ENCODE assay signal across 10 cellular contexts in the genomic region with DNA sequence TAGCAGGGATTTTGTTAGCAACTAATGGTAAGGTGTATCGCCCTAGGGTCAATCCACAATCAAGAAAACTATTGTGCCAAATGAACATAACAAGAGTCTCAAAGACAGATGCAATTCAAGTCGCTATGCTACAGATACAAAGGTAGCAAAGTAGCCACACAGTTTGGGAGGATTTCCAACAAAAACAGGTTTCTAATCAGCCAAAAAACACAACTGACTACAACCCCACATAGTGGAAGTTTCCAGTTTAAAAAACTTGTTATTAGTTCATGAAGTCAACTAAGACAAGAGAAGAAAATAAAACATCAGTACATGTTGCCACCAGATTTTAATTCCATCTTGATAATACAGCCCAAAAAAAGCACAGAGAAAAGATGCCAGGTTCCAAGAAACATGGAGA. TPM values are rescaled to one million over a fixed set of nuclear protein-coding genes. Genes with fewer than 3 reads are reported as not detected.
DNase-seq lines count a peak whose midpoint lies in the region; ATAC-seq, FAIRE-seq and TF ChIP-seq lines count a peak whose summit lies in the region.
"Had no signal": no experiment of that assay in that cellular context is flagged by ENCODE, and none has a peak within 500 bp of the region (broad histone marks: within the 10 kb centered on the region; RNA-seq: fewer than 3 reads in every experiment).

No MANE protein-coding gene starts in this region.

- no peaks in the 10 kb centered on the region for H3K9me3 Mint-ChIP-seq in stimulated activated naive CD8-positive, alpha-beta T cell treated with anti-CD3 and anti-CD28 coated beads, Interleukin-15, Interleukin-2, amounts not matched to agents 100 ng/mL and 50 ng/mL, for 24 hours
- H3K9me3 Mint-ChIP-seq in central memory CD8-positive, alpha-beta T cell = no peaks in the 10 kb centered on the region
- no peaks in the 10 kb centered on the region for H3K9me3 Mint-ChIP-seq in neural crest cell

- no peak overlapping the region for H3K4me3 Mint-ChIP-seq in stimulated activated naive CD8-positive, alpha-beta T cell treated with anti-CD3 and anti-CD28 coated beads, Interleukin-15, Interleukin-2, amounts not matched to agents 100 ng/mL and 50 ng/mL, for 24 hours
- no peak overlapping the region for H3K4me3 Mint-ChIP-seq in central memory CD8-positive, alpha-beta T cell
- H3K4me3 Mint-ChIP-seq in neural crest cell = no peak overlapping the region

- no peaks in the 10 kb centered on the region for H3K9me3 ChIP-seq in pancreas

- H3K36me3 Mint-ChIP-seq in stimulated activated naive CD8-positive, alpha-beta T cell treated with anti-CD3 and anti-CD28 coated beads, Interleukin-15, Interleukin-2, amounts not matched to agents 100 ng/mL and 50 ng/mL, for 24 hours (ENCODE audit: low read depth) = peaks cover 48% of the 10 kb centered on the region
- H3K36me3 Mint-ChIP-seq in central memory CD8-positive, alpha-beta T cell (ENCODE audit: insufficient read depth) = peaks cover 60% of the 10 kb centered on the region
- H3K36me3 Mint-ChIP-seq in neural crest cell (ENCODE audit: low read depth) = peaks cover 5% of the 10 kb centered on the region

- intact Hi-C loops in pancreas (cut with DNase I) = no loop called here

- peak overlapping the region in 2 of 4 donors; percentile 92 to 95 for H3K27ac ChIP-seq in pancreas

- peaks cover 93% of the 10 kb centered on the region for H3K4me1 Mint-ChIP-seq in stimulated activated naive CD8-positive, alpha-beta T cell treated with anti-CD3 and anti-CD28 coated beads, Interleukin-15, Interleukin-2, amounts not matched to agents 100 ng/mL and 50 ng/mL, for 24 hours (ENCODE audit: low read depth)
- H3K4me1 Mint-ChIP-seq in central memory CD8-positive, alpha-beta T cell = peaks cover 73% of the 10 kb centered on the region
- H3K4me1 Mint-ChIP-seq in neural crest cell = peaks cover 38% of the 10 kb centered on the region

- no peak for ATAC-seq in stimulated activated naive CD8-positive, alpha-beta T cell treated with anti-CD3 and anti-CD28 coated beads, Interleukin-15, Interleukin-2, amounts not matched to agents 100 U/mL and 50 U/mL, for 24 hours
- no peak for ATAC-seq in central memory CD8-positive, alpha-beta T cell (replicated peaks; ENCODE audit: extremely low read depth, poor library complexity, severe bottlenecking)
- ATAC-seq in HG03135 (IDR thresholded peaks at IDR 0.05; ENCODE audit: unreplicated experiment) = no peak
- ATAC-seq in GM21529 (IDR thresholded peaks at IDR 0.05; ENCODE audit: unreplicated experiment) = no peak
- ATAC-seq in pancreas = no peak

- no peak overlapping the region for H3K4me3 ChIP-seq in pancreas

- H3K27me3 ChIP-seq in pancreas = no peaks in the 10 kb centered on the region

- peak overlapping the region; percentile 92 for H3K27ac Mint-ChIP-seq in stimulated activated naive CD8-positive, alpha-beta T cell treated with anti-CD3 and anti-CD28 coated beads, Interleukin-15, Interleukin-2, amounts not matched to agents 100 ng/mL and 50 ng/mL, for 24 hours
- H3K27ac Mint-ChIP-seq in central memory CD8-positive, alpha-beta T cell (ENCODE audit: low read depth) = peak overlapping the region; percentile 89
- H3K27ac Mint-ChIP-seq in neural crest cell (ENCODE audit: unreplicated experiment) = peak overlapping the region; percentile 22

- TF ChIP-seq CTCF in neural crest cell (conservative IDR thresholded peaks at IDR 0.05) (no peak), pancreas (IDR thresholded peaks at IDR 0.05) (no peak)

- peaks cover 39 to 56% (median 49%) of the 10 kb centered on the region in 3 donors for H3K4me1 ChIP-seq in pancreas

- no peak for DNase-seq in stimulated activated naive CD8-positive, alpha-beta T cell treated with anti-CD3 and anti-CD28 coated beads, Interleukin-15, Interleukin-2, amounts not matched to agents 100 U/mL and 50 U/mL, for 24 hours
- no peak for DNase-seq in central memory CD8-positive, alpha-beta T cell (ENCODE audit: low spot score in 2 of 2)
- no peak for DNase-seq in neural crest cell (ENCODE audit: low read depth, low spot score)
- DNase-seq in occipital lobe (lab: John Stamatoyannopoulos, UW) = no peak
- no peak for DNase-seq in pancreas
- DNase-seq: KBM-7, NCI-H345 had no signal

- no peaks in the 10 kb centered on the region for H3K27me3 Mint-ChIP-seq in stimulated activated naive CD8-positive, alpha-beta T cell treated with anti-CD3 and anti-CD28 coated beads, Interleukin-15, Interleukin-2, amounts not matched to agents 100 ng/mL and 50 ng/mL, for 24 hours
- no peaks in the 10 kb centered on the region for H3K27me3 Mint-ChIP-seq in central memory CD8-positive, alpha-beta T cell
- no peaks in the 10 kb centered on the region for H3K27me3 Mint-ChIP-seq in neural crest cell (ENCODE audit: low read depth)

- peaks cover 0 to 19% (median 6%) of the 10 kb centered on the region in 3 donors for H3K36me3 ChIP-seq in pancreas

- 59 to 69% methylated on average over 2 of the region's 2 CpGs for WGBS in pancreas, 2 donors

- no peak for FAIRE-seq in pancreas (lab: Jason Lieb, UNC)

RNA-seq across cellular contexts. Expression of a gene that starts 38.0 kb away (rescaled TPM):
- total RNA-seq in neural crest cell (160 and 171 TPM in 2 replicates), occipital lobe (34.6 TPM), pancreas (100 to 1,000 TPM; 259 to 554 (median 412) TPM)
- 100 to 1,000 TPM in 1 of 2 donors, 10 to 100 TPM in 1; 80.9 to 152 TPM for polyA plus RNA-seq in pancreas

Comparison
In these comparisons a context has a peak if more than half of its experiments do, and no peak if none do; other contexts are left out.
1. H3K27ac Mint-ChIP-seq: peak in every context shown above with its lines; median percentile 92 in stimulated activated naive CD8-positive, alpha-beta T cell treated with anti-CD3 and anti-CD28 coated beads, Interleukin-15, Interleukin-2, amounts not matched to agents 100 ng/mL and 50 ng/mL, for 24 hours; 89 in central memory CD8-positive, alpha-beta T cell; 22 in neural crest cell.